Comparison of ENCODE assay signal across 14 cellular contexts in genomic region chr5:179284751-179285191, GRCh38.
DNase-seq lines count a peak whose midpoint lies in the region; ATAC-seq, FAIRE-seq and TF ChIP-seq lines count a peak whose summit lies in the region.
"Had no signal": no experiment of that assay in that cellular context is flagged by ENCODE, and none has a peak within 500 bp of the region (broad histone marks: within the 10 kb centered on the region; RNA-seq: fewer than 3 reads in every experiment).

No MANE protein-coding gene starts in this region.

- H3K4me2 ChIP-seq in BLaER1: peak overlapping the region; percentile 82
- no peak overlapping the region for H3K4me2 ChIP-seq in astrocyte (ENCODE audit: low read length)

- TF ChIP-seq CTCF in astrocyte (IDR thresholded peaks at IDR 0.05; ENCODE audit: insufficient read depth, low read depth, low read length): no peak
- TF ChIP-seq CTCF in right atrium auricular region (IDR thresholded peaks at IDR 0.05): no peak
- no peak for TF ChIP-seq CTCF in progenitor cell of endocrine pancreas (IDR thresholded peaks at IDR 0.05; ENCODE audit: unreplicated experiment)

- ATAC-seq in HG02970 (IDR thresholded peaks at IDR 0.05; ENCODE audit: low FRiP score, unreplicated experiment) (no peak), GM18520 (IDR thresholded peaks at IDR 0.05; ENCODE audit: unreplicated experiment) (no peak)

- H3K9me3 Mint-ChIP-seq in astrocyte (ENCODE audit: unreplicated experiment) (peaks cover 5% of the 10 kb centered on the region), progenitor cell of endocrine pancreas (ENCODE audit: low read depth) (peaks cover 5% of the 10 kb centered on the region)

- peaks cover 52% of the 10 kb centered on the region for H3K4me1 ChIP-seq in BLaER1
- H3K4me1 ChIP-seq in astrocyte (ENCODE audit: insufficient read depth, low read length): no peaks in the 10 kb centered on the region
- peaks cover 0 to 14% of the 10 kb centered on the region in 2 donors for H3K4me1 ChIP-seq in right atrium auricular region
- H3K4me1 ChIP-seq: prostate gland had no signal

- peaks cover 6% of the 10 kb centered on the region for H3K4me1 Mint-ChIP-seq in astrocyte (ENCODE audit: low read depth, unreplicated experiment)
- H3K4me1 Mint-ChIP-seq in progenitor cell of endocrine pancreas (ENCODE audit: low read depth): no peaks in the 10 kb centered on the region

- H3K27me3 ChIP-seq in BLaER1: no peaks in the 10 kb centered on the region
- no peaks in the 10 kb centered on the region for H3K27me3 ChIP-seq in astrocyte (ENCODE audit: insufficient read depth, low read length)
- H3K27me3 ChIP-seq in right atrium auricular region: no peaks in the 10 kb centered on the region

- peaks cover 24% of the 10 kb centered on the region for H4K20me1 ChIP-seq in BLaER1
- no peaks in the 10 kb centered on the region for H4K20me1 ChIP-seq in astrocyte (ENCODE audit: insufficient read depth, low read length)

- H3K36me3 ChIP-seq in BLaER1 (no peaks in the 10 kb centered on the region), astrocyte (ENCODE audit: insufficient read depth, low read length) (no peaks in the 10 kb centered on the region), right atrium auricular region (no peaks in the 10 kb centered on the region)
- H3K36me3 ChIP-seq: prostate gland had no signal

- peak overlapping the region; percentile 52 for H2AFZ ChIP-seq in astrocyte (ENCODE audit: low read depth, low read length)

- DNase-seq in astrocyte (ENCODE audit: low read depth): no peak
- no peak for DNase-seq in right atrium auricular region (ENCODE audit: low spot score)
- DNase-seq in progenitor cell of endocrine pancreas (ENCODE audit: low spot score, unreplicated experiment): no peak
- no peak for DNase-seq in SW 1271 (lab: John Stamatoyannopoulos, UW)
- DNase-seq in T1000 (lab: John Stamatoyannopoulos, UW): no peak
- DNase-seq: activated T-cell treated with anti-CD3 and anti-CD28 coated beads, Interleukin-2, amount 50 U/mL, for 48 hours; MV-4-11; RPMI8226 had no signal

- H3K9ac ChIP-seq in BLaER1 (no peak overlapping the region), astrocyte (ENCODE audit: low read length) (no peak overlapping the region)

- H3K9me3 ChIP-seq in BLaER1: no peaks in the 10 kb centered on the region
- no peaks in the 10 kb centered on the region for H3K9me3 ChIP-seq in astrocyte (ENCODE audit: insufficient read depth, low read depth, low read length)
- H3K9me3 ChIP-seq in right atrium auricular region: no peaks in the 10 kb centered on the region
- H3K9me3 ChIP-seq: prostate gland had no signal

- H3K4me3 ChIP-seq in BLaER1 (no peak overlapping the region), astrocyte (ENCODE audit: insufficient read depth, low read depth, low read length) (no peak overlapping the region), right atrium auricular region (peak overlapping the region in 1 of 2 donors; percentile 15)
- H3K4me3 ChIP-seq: prostate gland had no signal

- no peaks in the 10 kb centered on the region for H3K79me2 ChIP-seq in astrocyte (ENCODE audit: insufficient read depth, low read length)

- H3K27ac Mint-ChIP-seq in astrocyte (ENCODE audit: unreplicated experiment) (no peak overlapping the region), progenitor cell of endocrine pancreas (peak overlapping the region; percentile 39)

- no peak for FAIRE-seq in astrocyte (lab: Jason Lieb, UNC)
- FAIRE-seq: G401.6 had no signal

- H3K27ac ChIP-seq in BLaER1 (no peak overlapping the region), astrocyte (ENCODE audit: low read depth, low read length) (no peak overlapping the region), right atrium auricular region (peak overlapping the region; percentile 52 to 54)
- H3K27ac ChIP-seq: prostate gland, VCaP had no signal

- peaks cover 5% of the 10 kb centered on the region for H3K36me3 Mint-ChIP-seq in astrocyte (ENCODE audit: low read depth, unreplicated experiment)
- no peaks in the 10 kb centered on the region for H3K36me3 Mint-ChIP-seq in progenitor cell of endocrine pancreas (ENCODE audit: insufficient read depth)

- no peaks in the 10 kb centered on the region for H3K27me3 Mint-ChIP-seq in astrocyte (ENCODE audit: low read depth, unreplicated experiment)
- H3K27me3 Mint-ChIP-seq in progenitor cell of endocrine pancreas: peaks cover 2% of the 10 kb centered on the region

- H3K4me3 Mint-ChIP-seq in astrocyte (ENCODE audit: unreplicated experiment) (no peak overlapping the region), progenitor cell of endocrine pancreas (ENCODE audit: low read depth) (no peak overlapping the region)

Comparison
In these comparisons a context has a peak if more than half of its experiments do, and no peak if none do; other contexts are left out.
1. H3K27ac ChIP-seq: peak in right atrium auricular region (2 of 2); none in BLaER1 (single experiment) and astrocyte (single experiment).